In genomic region chr3:36077320-36077719, GRCh38 we compare ENCODE assay signal across 33 cellular contexts.
"Had no signal": no experiment of that assay in that cellular context is flagged by ENCODE, and none has a peak within 500 bp of the region (broad histone marks: within the 10 kb centered on the region; RNA-seq: fewer than 3 reads in every experiment).

No MANE protein-coding gene starts in this region.

- H3K4me3 ChIP-seq: adrenal gland, body of pancreas, breast epithelium had no signal

- H3K9me3 ChIP-seq: adrenal gland, body of pancreas, breast epithelium had no signal

- H3K36me3 ChIP-seq: adrenal gland, brain microvascular endothelial cell, breast epithelium had no signal

- FAIRE-seq: astrocyte, TTC549 had no signal

- DNase-seq: activated B cell treated with CpG ODN at 0.5 μM for 24 hours; activated CD4-positive, alpha-beta memory T cell treated with anti-CD3 and anti-CD28 coated beads for 36 hours; activated CD4-positive, alpha-beta T cell treated with anti-CD3 and anti-CD28 coated beads for 4 hours; activated CD4-positive, alpha-beta T cell treated with anti-CD3 and anti-CD28 coated beads, Interleukin-2, amount 10 ng/mL, durations not matched to agents 24 days and 14 days; activated CD4-positive, alpha-beta T cell treated with anti-CD3 and anti-CD28 coated beads, Interleukin-2, amount 50 U/mL, for 1 hour; activated CD4-positive, alpha-beta T cell treated with anti-CD3 and anti-CD28 coated beads, Interleukin-2, amount 50 U/mL, for 4 hours; activated CD4-positive, CD25-positive, alpha-beta regulatory T cell treated with anti-CD3 and anti-CD28 coated beads, Interleukin-2, amount 50 U/mL, for 72 hours; activated CD8-positive, alpha-beta memory T cell treated with anti-CD3 and anti-CD28 coated beads, Interleukin-2, amount 50 U/mL, for 4 hours; activated CD8-positive, alpha-beta T cell treated with anti-CD3 and anti-CD28 coated beads for 36 hours; activated effector memory CD4-positive, alpha-beta T cell treated with anti-CD3 and anti-CD28 coated beads, Interleukin-2, amount 50 U/mL, for 16 hours; activated gamma-delta T cell treated with Interleukin-2 at 50 U/mL for 16 hours; activated naive CD4-positive, alpha-beta T cell; activated naive CD4-positive, alpha-beta T cell treated with anti-CD3 and anti-CD28 coated beads for 36 hours; activated naive CD4-positive, alpha-beta T cell treated with anti-CD3 and anti-CD28 coated beads, Interleukin-2, amount 50 U/mL, for 16 hours; activated naive CD8-positive, alpha-beta T cell treated with anti-CD3 and anti-CD28 coated beads for 36 hours; activated T-cell treated with anti-CD3 and anti-CD28 coated beads for 4 hours; activated T-cell treated with anti-CD3 and anti-CD28 coated beads, Interleukin-2, amount 50 U/mL, for 1 hour; activated T-cell treated with anti-CD3 and anti-CD28 coated beads, Interleukin-2, amount 50 U/mL, for 4 hours; activated T-cell treated with anti-CD3 and anti-CD28 coated beads, Interleukin-2, amount 50 U/mL, for 72 hours; adrenal gland; amniotic stem cell; aorta; body of pancreas; brain microvascular endothelial cell; central memory CD4-positive, alpha-beta T cell; T-helper 2 cell; T-helper 9 cell had no signal

- ATAC-seq: activated CD8-positive, alpha-beta T cell treated with anti-CD3 and anti-CD28 coated beads for 36 hours; activated naive CD4-positive, alpha-beta T cell treated with anti-CD3 and anti-CD28 coated beads, Interleukin-2, amount 50 U/mL, for 72 hours; activated T-cell treated with anti-CD3 and anti-CD28 coated beads, Interleukin-2, amount 50 U/mL, for 4 hours; activated T-cell treated with anti-CD3 and anti-CD28 coated beads, Interleukin-2, amount 50 U/mL, for 72 hours; activated T-helper 17 cell treated with anti-CD3 and anti-CD28 coated beads, Interleukin-2, amount 50 U/mL, for 72 hours; body of pancreas had no signal

- H3K4me1 ChIP-seq: adrenal gland, body of pancreas, breast epithelium had no signal

- H3K27ac ChIP-seq: adrenal gland, body of pancreas, brain microvascular endothelial cell, breast epithelium, VCaP had no signal

- H3K27me3 ChIP-seq: adrenal gland, body of pancreas, brain microvascular endothelial cell, breast epithelium had no signal
